ENCODE assay signal across 8 cellular contexts in the genomic region with DNA sequence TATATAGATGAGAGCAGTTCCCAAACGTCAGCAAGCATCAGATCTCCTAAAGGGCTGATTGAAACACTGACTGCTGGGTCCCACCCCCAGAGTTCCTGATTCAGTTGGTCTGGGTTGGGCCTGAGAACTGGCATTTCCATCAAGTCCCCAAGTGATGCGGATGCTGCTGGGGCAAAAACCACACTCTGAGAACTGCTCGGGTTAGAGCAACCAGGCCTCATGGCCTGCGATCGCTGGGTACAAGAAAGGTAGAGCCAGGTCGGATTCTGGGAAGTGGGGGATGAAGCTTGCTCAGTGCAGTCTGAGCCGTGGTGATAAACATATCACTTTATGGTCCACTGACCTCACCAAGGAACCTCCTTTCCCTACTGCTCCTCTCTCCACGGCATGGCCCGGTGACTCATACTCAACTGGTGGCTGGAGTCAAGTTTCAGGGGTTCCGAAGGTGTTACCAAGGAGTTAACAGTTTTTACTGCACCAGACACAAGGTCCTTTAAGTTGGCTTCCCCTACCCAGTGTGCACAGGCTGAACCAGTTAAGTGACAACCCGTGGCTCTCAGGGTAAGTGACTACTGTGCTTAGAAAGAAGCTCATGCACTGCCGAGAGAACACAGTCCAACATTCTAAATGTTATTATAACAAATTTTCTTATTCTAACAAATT.
DNase-seq lines count a peak whose midpoint lies in the region; ATAC-seq and TF ChIP-seq lines count a peak whose summit lies in the region.

No MANE protein-coding gene starts in this region.

- peak; percentile 70 for DNase-seq in DMS 273 (lab: John Stamatoyannopoulos, UW; ENCODE audit: unreplicated experiment)
- no peak for DNase-seq in activated T-helper 1 cell treated with anti-CD3 and anti-CD28 coated beads, Interleukin-12 subunit alpha, Interleukin-12 subunit beta, Interleukin-2, Interleukin-4 antibody, amounts not matched to agents 30 ng/mL and 10 ng/mL and 1 ng/mL, durations not matched to agents 14 hours and 24 hours and 36 hours (ENCODE audit: low spot score)
- no peak for DNase-seq in left lung
- no peak for DNase-seq in lower leg skin (ENCODE audit: low spot score in 2 of 2)
- DNase-seq in NCI-H446 (lab: John Stamatoyannopoulos, UW): no peak
- no peak for DNase-seq in NCI-H1930 (lab: John Stamatoyannopoulos, UW)

- H3K27ac ChIP-seq in left lung: peak overlapping the region in 1 of 2 donors; percentile 10
- peak overlapping the region; percentile 60 for H3K27ac ChIP-seq in urinary bladder (ENCODE audit: low read depth)

- peak overlapping the region; percentile 37 for H3K27ac Mint-ChIP-seq in activated T-helper 1 cell treated with anti-CD3 and anti-CD28 coated beads, Interleukin-12 subunit alpha, Interleukin-12 subunit beta, Interleukin-2, Interleukin-4 antibody, amounts not matched to agents 30 ng/mL and 10 ng/mL and 1 ng/mL, durations not matched to agents 14 hours and 24 hours and 36 hours

- no peaks in the 10 kb centered on the region for H3K27me3 ChIP-seq in left lung

- no peaks in the 10 kb centered on the region for H3K9me3 ChIP-seq in left lung

- H3K4me1 Mint-ChIP-seq in activated T-helper 1 cell treated with anti-CD3 and anti-CD28 coated beads, Interleukin-12 subunit alpha, Interleukin-12 subunit beta, Interleukin-2, Interleukin-4 antibody, amounts not matched to agents 30 ng/mL and 10 ng/mL and 1 ng/mL, durations not matched to agents 14 hours and 24 hours and 36 hours (ENCODE audit: low read depth): peaks cover 51% of the 10 kb centered on the region

- TF ChIP-seq CTCF in left lung (IDR thresholded peaks at IDR 0.05): no peak
- TF ChIP-seq CTCF in lower leg skin (IDR thresholded peaks at IDR 0.05): no peak

- peaks cover 8% of the 10 kb centered on the region for H3K27me3 Mint-ChIP-seq in activated T-helper 1 cell treated with anti-CD3 and anti-CD28 coated beads, Interleukin-12 subunit alpha, Interleukin-12 subunit beta, Interleukin-2, Interleukin-4 antibody, amounts not matched to agents 30 ng/mL and 10 ng/mL and 1 ng/mL, durations not matched to agents 14 hours and 24 hours and 36 hours (ENCODE audit: insufficient read depth)

- no peak for TF ChIP-seq POLR2A in lower leg skin (IDR thresholded peaks at IDR 0.05)

- H3K9me3 Mint-ChIP-seq in activated T-helper 1 cell treated with anti-CD3 and anti-CD28 coated beads, Interleukin-12 subunit alpha, Interleukin-12 subunit beta, Interleukin-2, Interleukin-4 antibody, amounts not matched to agents 30 ng/mL and 10 ng/mL and 1 ng/mL, durations not matched to agents 14 hours and 24 hours and 36 hours: no peaks in the 10 kb centered on the region

- ATAC-seq in HG03342 (IDR thresholded peaks at IDR 0.05; ENCODE audit: unreplicated experiment): peak; percentile 49
- ATAC-seq in left lung: peak; percentile 30

- intact Hi-C loops in activated T-helper 1 cell treated with anti-CD3 and anti-CD28 coated beads, Interleukin-12 subunit alpha, Interleukin-12 subunit beta, Interleukin-2, Interleukin-4 antibody, amounts not matched to agents 30 ng/mL and 10 ng/mL and 1 ng/mL, durations not matched to agents 14 hours and 24 hours and 36 hours (cut with micrococcal nuclease): loop anchor here (1.0 to 5.0 kb wide), 3 partner anchors 22 to 230 kb away; a partner anchor contains a TSS
- intact Hi-C loops in left lung (cut with DNase I) (no loop called here), lower leg skin (cut with DNase I; ENCODE audit: low total_unique reads) (no loop called here)

- peaks cover 24 to 28% of the 10 kb centered on the region in 2 donors for H3K4me1 ChIP-seq in left lung
- no peaks in the 10 kb centered on the region for H3K4me1 ChIP-seq in urinary bladder (ENCODE audit: insufficient read depth)

- H3K4me3 ChIP-seq in left lung: no peak overlapping the region
- no peak overlapping the region for H3K4me3 ChIP-seq in urinary bladder (ENCODE audit: low read depth, low read length)
- H3K4me3 ChIP-seq in lower leg skin (ENCODE audit: low read depth, poor library complexity, severe bottlenecking): no peak overlapping the region

- H3K36me3 Mint-ChIP-seq in activated T-helper 1 cell treated with anti-CD3 and anti-CD28 coated beads, Interleukin-12 subunit alpha, Interleukin-12 subunit beta, Interleukin-2, Interleukin-4 antibody, amounts not matched to agents 30 ng/mL and 10 ng/mL and 1 ng/mL, durations not matched to agents 14 hours and 24 hours and 36 hours (ENCODE audit: low read depth): peaks cover 36% of the 10 kb centered on the region

- H3K36me3 ChIP-seq in left lung (no peaks in the 10 kb centered on the region), urinary bladder (ENCODE audit: insufficient read depth) (no peaks in the 10 kb centered on the region)

- 60% methylated on average over 12 of the region's 12 CpGs for WGBS in urinary bladder
- WGBS in lower leg skin, 2 donors: 67 to 72% methylated on average over 12 of the region's 12 CpGs

- no peak overlapping the region for H3K4me3 Mint-ChIP-seq in activated T-helper 1 cell treated with anti-CD3 and anti-CD28 coated beads, Interleukin-12 subunit alpha, Interleukin-12 subunit beta, Interleukin-2, Interleukin-4 antibody, amounts not matched to agents 30 ng/mL and 10 ng/mL and 1 ng/mL, durations not matched to agents 14 hours and 24 hours and 36 hours
